ENCODE assay signal across 24 cellular contexts in genomic region chr1:227212164-227212563, GRCh38.
"Had no signal": no experiment of that assay in that cellular context is flagged by ENCODE, and none has a peak within 500 bp of the region (broad histone marks: within the 10 kb centered on the region; RNA-seq: fewer than 3 reads in every experiment).

No MANE protein-coding gene starts in this region.

- H3K4me1 ChIP-seq: ascending aorta had no signal

- ATAC-seq: activated CD8-positive, alpha-beta memory T cell treated with anti-CD3 and anti-CD28 coated beads, Interleukin-2, amount 10 ng/mL, durations not matched to agents 7 days and 5 days; activated naive CD4-positive, alpha-beta T cell treated with anti-CD3 and anti-CD28 coated beads, Interleukin-2, amount 50 U/mL, for 72 hours; activated naive CD8-positive, alpha-beta T cell treated with anti-CD3 and anti-CD28 coated beads, Interleukin-2, amount 50 U/mL, for 24 hours; body of pancreas; WTC11 had no signal

- H3K36me3 ChIP-seq: ascending aorta had no signal

- H3K4me3 ChIP-seq: ascending aorta, body of pancreas had no signal

- H3K4me3 Mint-ChIP-seq: activated CD4-positive, alpha-beta T cell treated with anti-CD3 and anti-CD28 coated beads, Interleukin-2, amount 10 ng/mL, durations not matched to agents 24 days and 14 days; activated CD8-positive, alpha-beta memory T cell treated with anti-CD3 and anti-CD28 coated beads, Interleukin-2, amount 10 ng/mL, durations not matched to agents 7 days and 5 days; activated naive CD8-positive, alpha-beta T cell treated with anti-CD3 and anti-CD28 coated beads, Interleukin-2, amount 50 U/mL, for 24 hours; activated T-cell treated with anti-CD3 and anti-CD28 coated beads, Interleukin-2, amount 50 U/mL, for 24 hours; T-helper 1 cell treated with Interleukin-12 subunit alpha and Interleukin-12 subunit beta and Interleukin-4 antibody, amounts not matched to agents 30 μg/mL and 1 μg/mL, for 36 hours; WTC11 had no signal

- H3K4me1 Mint-ChIP-seq: activated CD4-positive, alpha-beta T cell treated with anti-CD3 and anti-CD28 coated beads, Interleukin-2, amount 10 ng/mL, durations not matched to agents 24 days and 14 days; activated CD8-positive, alpha-beta memory T cell treated with anti-CD3 and anti-CD28 coated beads, Interleukin-2, amount 10 ng/mL, durations not matched to agents 7 days and 5 days; activated naive CD8-positive, alpha-beta T cell treated with anti-CD3 and anti-CD28 coated beads, Interleukin-2, amount 50 U/mL, for 24 hours; WTC11 had no signal

- H3K27ac Mint-ChIP-seq: activated CD4-positive, alpha-beta T cell treated with anti-CD3 and anti-CD28 coated beads, Interleukin-2, amount 10 ng/mL, durations not matched to agents 24 days and 14 days; activated CD8-positive, alpha-beta memory T cell treated with anti-CD3 and anti-CD28 coated beads, Interleukin-2, amount 10 ng/mL, durations not matched to agents 7 days and 5 days; activated naive CD4-positive, alpha-beta T cell treated with anti-CD3 and anti-CD28 coated beads, Interleukin-2, amount 50 U/mL, for 72 hours; activated naive CD8-positive, alpha-beta T cell treated with anti-CD3 and anti-CD28 coated beads, Interleukin-2, amount 50 U/mL, for 24 hours; activated T-cell treated with anti-CD3 and anti-CD28 coated beads, Interleukin-2, amount 50 U/mL, for 24 hours; T-helper 1 cell treated with Interleukin-12 subunit alpha and Interleukin-12 subunit beta and Interleukin-4 antibody, amounts not matched to agents 30 μg/mL and 1 μg/mL, for 36 hours; WTC11 had no signal

- H3K27me3 ChIP-seq: ascending aorta, body of pancreas had no signal

- H3K9me3 ChIP-seq: ascending aorta, body of pancreas had no signal

- H3K27ac ChIP-seq: ascending aorta, body of pancreas had no signal

- DNase-seq: activated CD4-positive, alpha-beta T cell treated with anti-CD3 and anti-CD28 coated beads for 1 hour; activated CD4-positive, alpha-beta T cell treated with anti-CD3 and anti-CD28 coated beads, Interleukin-2, amount 10 ng/mL, durations not matched to agents 24 days and 14 days; activated CD4-positive, alpha-beta T cell treated with anti-CD3 and anti-CD28 coated beads, Interleukin-2, amount 50 U/mL, for 48 hours; activated CD8-positive, alpha-beta memory T cell treated with anti-CD3 and anti-CD28 coated beads, Interleukin-2, amount 10 ng/mL, durations not matched to agents 7 days and 5 days; activated effector memory CD4-positive, alpha-beta T cell treated with anti-CD3 and anti-CD28 coated beads, Interleukin-2, amount 50 U/mL, for 16 hours; activated naive CD4-positive, alpha-beta T cell treated with Interleukin-2 at 50 U/mL for 16 hours; activated naive CD8-positive, alpha-beta T cell treated with anti-CD3 and anti-CD28 coated beads, Interleukin-2, amount 50 U/mL, for 24 hours; activated T-cell treated with anti-CD3 and anti-CD28 coated beads, Interleukin-2, amount 50 U/mL, for 24 hours; amniotic stem cell; body of pancreas; cerebellar nuclear complex; MM.1S; NCI-H1105; NCI-H1436; NCI-H1694 treated with DMSO at 0.1 percent for 48 hours; NCI-H2029 treated with DMSO at 0.1 percent for 48 hours; NCI-H345; NCI-H510A; NCI-H526 treated with DMSO at 0.1 percent for 48 hours; SHP77 treated with DMSO at 0.1 percent for 48 hours had no signal

- H3K9me3 Mint-ChIP-seq: activated CD4-positive, alpha-beta T cell treated with anti-CD3 and anti-CD28 coated beads, Interleukin-2, amount 10 ng/mL, durations not matched to agents 24 days and 14 days; activated naive CD4-positive, alpha-beta T cell treated with anti-CD3 and anti-CD28 coated beads, Interleukin-2, amount 50 U/mL, for 72 hours; activated naive CD8-positive, alpha-beta T cell treated with anti-CD3 and anti-CD28 coated beads, Interleukin-2, amount 50 U/mL, for 24 hours; activated T-cell treated with anti-CD3 and anti-CD28 coated beads, Interleukin-2, amount 50 U/mL, for 24 hours; T-helper 1 cell treated with Interleukin-12 subunit alpha and Interleukin-12 subunit beta and Interleukin-4 antibody, amounts not matched to agents 30 μg/mL and 1 μg/mL, for 36 hours; WTC11 had no signal

- H3K36me3 Mint-ChIP-seq: activated CD8-positive, alpha-beta memory T cell treated with anti-CD3 and anti-CD28 coated beads, Interleukin-2, amount 10 ng/mL, durations not matched to agents 7 days and 5 days; activated naive CD4-positive, alpha-beta T cell treated with anti-CD3 and anti-CD28 coated beads, Interleukin-2, amount 50 U/mL, for 72 hours had no signal
